8 cellular contexts compared by ENCODE assay signal in genomic region chr6:37103169-37104039, GRCh38.
DNase-seq lines count a peak whose midpoint lies in the region; TF ChIP-seq lines count a peak whose summit lies in the region.

No MANE protein-coding gene starts in this region.

- DNase-seq in T-helper 1 cell (no peak), NCI-H2029 treated with DMSO at 0.1 percent for 48 hours (lab: John Stamatoyannopoulos, UW) (peak; percentile 88), esophagus muscularis mucosa (ENCODE audit: extremely low spot score) (no peak), myocyte (ENCODE audit: low read depth) (peak; percentile 99), uterus (peak; percentile 46 to 50), islet precursor cell (no peak)
- peak; percentile 25 to 31 for DNase-seq in activated CD4-positive, alpha-beta T cell treated with anti-CD3 and anti-CD28 coated beads, Interleukin-2, amount 50 U/mL, for 48 hours

- no peaks in the 10 kb centered on the region for H3K9me3 Mint-ChIP-seq in T-helper 1 cell treated with Interleukin-12 subunit alpha and Interleukin-12 subunit beta and Interleukin-4 antibody, amounts not matched to agents 30 μg/mL and 1 μg/mL, for 36 hours

- peak overlapping the region; percentile 79 for H3K27ac Mint-ChIP-seq in T-helper 1 cell treated with Interleukin-12 subunit alpha and Interleukin-12 subunit beta and Interleukin-4 antibody, amounts not matched to agents 30 μg/mL and 1 μg/mL, for 36 hours

- H3K4me3 ChIP-seq in esophagus muscularis mucosa (peak overlapping the region; percentile 50 to 63 (median 56)), uterus (peak overlapping the region; percentile 28 to 46)

- WGBS in esophagus muscularis mucosa: 26% methylated on average over 10 of the region's 10 CpGs

- no peaks in the 10 kb centered on the region for H3K27me3 Mint-ChIP-seq in T-helper 1 cell treated with Interleukin-12 subunit alpha and Interleukin-12 subunit beta and Interleukin-4 antibody, amounts not matched to agents 30 μg/mL and 1 μg/mL, for 36 hours (ENCODE audit: low read depth)

- H3K9me3 ChIP-seq in esophagus muscularis mucosa (no peaks in the 10 kb centered on the region), uterus (no peaks in the 10 kb centered on the region)

- H3K36me3 Mint-ChIP-seq in T-helper 1 cell treated with Interleukin-12 subunit alpha and Interleukin-12 subunit beta and Interleukin-4 antibody, amounts not matched to agents 30 μg/mL and 1 μg/mL, for 36 hours (ENCODE audit: low read depth): no peaks in the 10 kb centered on the region

- H3K4me3 Mint-ChIP-seq in T-helper 1 cell treated with Interleukin-12 subunit alpha and Interleukin-12 subunit beta and Interleukin-4 antibody, amounts not matched to agents 30 μg/mL and 1 μg/mL, for 36 hours: peak overlapping the region; percentile 72

- H3K36me3 ChIP-seq in esophagus muscularis mucosa (no peaks in the 10 kb centered on the region), uterus (no peaks in the 10 kb centered on the region)

- H3K4me1 Mint-ChIP-seq in T-helper 1 cell treated with Interleukin-12 subunit alpha and Interleukin-12 subunit beta and Interleukin-4 antibody, amounts not matched to agents 30 μg/mL and 1 μg/mL, for 36 hours (ENCODE audit: low read depth): peaks cover 43% of the 10 kb centered on the region

- intact Hi-C loops in esophagus muscularis mucosa (cut with DNase I): loop anchor here (2.0 kb wide), 1 partner anchor 65 kb away; no protein-coding TSS in a partner anchor
- intact Hi-C loops in uterus (cut with DNase I; ENCODE audit: low total_unique reads): no loop called here

- no peak for TF ChIP-seq CTCF in esophagus muscularis mucosa (IDR thresholded peaks at IDR 0.05)
- no peak for TF ChIP-seq CTCF in uterus (IDR thresholded peaks at IDR 0.05)

- H3K27ac ChIP-seq in esophagus muscularis mucosa (replicated peaks in 1 of 4) (peak overlapping the region; percentile 82 to 89 (median 84)), uterus (peak overlapping the region; percentile 85 to 87)

- TF ChIP-seq EP300 in esophagus muscularis mucosa (IDR thresholded peaks at IDR 0.05): no peak

- TF ChIP-seq POLR2A in esophagus muscularis mucosa (IDR thresholded peaks at IDR 0.05; ENCODE audit: low read depth): no peak
- no peak for TF ChIP-seq POLR2A in uterus (IDR thresholded peaks at IDR 0.05)

- H3K27me3 ChIP-seq in esophagus muscularis mucosa (no peaks in the 10 kb centered on the region), uterus (no peaks in the 10 kb centered on the region)

- H3K4me1 ChIP-seq in esophagus muscularis mucosa (peaks cover 26 to 32% (median 30%) of the 10 kb centered on the region in 4 donors), uterus (peaks cover 0 to 14% of the 10 kb centered on the region in 2 donors)

Comparison
In these comparisons a context has a peak if more than half of its experiments do, and no peak if none do; other contexts are left out.
1. DNase-seq: peak in NCI-H2029 treated with DMSO at 0.1 percent for 48 hours (single experiment), activated CD4-positive, alpha-beta T cell treated with anti-CD3 and anti-CD28 coated beads, Interleukin-2, amount 50 U/mL, for 48 hours (2 of 2), myocyte (single experiment) and uterus (2 of 2); none in T-helper 1 cell (0 of 5), esophagus muscularis mucosa (single experiment) and islet precursor cell (single experiment).